20 cellular contexts compared by ENCODE assay signal in genomic region chr2:202382684-202383083, GRCh38. TPM values are rescaled to one million over a fixed set of nuclear protein-coding genes. Genes with fewer than 3 reads are reported as not detected.
A peak's percentile ranks its signal among the peaks of the same experiment; 100 is the strongest.
DNase-seq lines count a peak whose midpoint lies in the region; ATAC-seq, FAIRE-seq and TF ChIP-seq lines count a peak whose summit lies in the region.
"Had no signal": no experiment of that assay in that cellular context is flagged by ENCODE, and none has a peak within 500 bp of the region (broad histone marks: within the 10 kb centered on the region; RNA-seq: fewer than 3 reads in every experiment).

No MANE protein-coding gene starts in this region.

- H3K18ac ChIP-seq in trophoblast cell (ENCODE audit: low read length), result no peak overlapping the region

- TF ChIP-seq CTCF in HEK293 (tag by site-specific recombination; IDR thresholded peaks at IDR 0.05), result no peak
- no peak for TF ChIP-seq CTCF in Loucy (conservative IDR thresholded peaks at IDR 0.05; ENCODE audit: low read length)
- TF ChIP-seq CTCF in endothelial cell of umbilical vein (IDR thresholded peaks at IDR 0.05; ENCODE audit: extremely low read depth in 1 of 2, insufficient read depth in 1 of 2, low read depth in 1 of 2, low read length in 2 of 2), result no peak

- H3K36me3 ChIP-seq in HEK293 (ENCODE audit: control insufficient read depth in 2 of 2, insufficient read depth in 1 of 2, low read length in 2 of 2) (no peaks in the 10 kb centered on the region; a peak in 1 of 3 replicates), Loucy (ENCODE audit: insufficient read depth, low read length) (no peaks in the 10 kb centered on the region), endothelial cell of umbilical vein (ENCODE audit: control insufficient read depth in 2 of 2, extremely low read depth in 1 of 2, insufficient read depth in 2 of 2, low read length in 2 of 2) (no peaks in the 10 kb centered on the region), trophoblast cell (ENCODE audit: control insufficient read depth in 1 of 2, insufficient read depth in 2 of 2, low read length in 2 of 2) (peaks cover 5 to 7% of the 10 kb centered on the region in 2 experiments)
- H3K36me3 ChIP-seq: BE2C had no signal

- POLR2A ChIA-PET in HEK293 (lab: Yijun Ruan, JAX), result no interaction called here
- POLR2A ChIA-PET in endothelial cell of umbilical vein (lab: Charles Lee), result no interaction called here

- H3K9me2 ChIP-seq in Loucy (replicated peaks; ENCODE audit: low read depth, low read length), result no peaks in the 10 kb centered on the region

- peaks cover 21% of the 10 kb centered on the region for H3F3A ChIP-seq in Loucy (ENCODE audit: low read depth)

- no peak for ATAC-seq in HG03342 (IDR thresholded peaks at IDR 0.05; ENCODE audit: unreplicated experiment)
- no peak for ATAC-seq in GM18520 (IDR thresholded peaks at IDR 0.05; ENCODE audit: unreplicated experiment)
- no peak for ATAC-seq in activated naive CD4-positive, alpha-beta T cell treated with anti-CD3 and anti-CD28 coated beads, Interleukin-2, amount 50 U/mL, for 72 hours

- no peaks in the 10 kb centered on the region for H3K79me1 ChIP-seq in trophoblast cell (ENCODE audit: low read length)

- no peak overlapping the region for H2BK5ac ChIP-seq in trophoblast cell (ENCODE audit: low read depth, low read length, poor library complexity)

- H3K27me3 ChIP-seq in Loucy (ENCODE audit: insufficient read depth, low read length, poor library complexity, severe bottlenecking) (no peaks in the 10 kb centered on the region), endothelial cell of umbilical vein (ENCODE audit: control insufficient read depth in 2 of 2, insufficient read depth in 2 of 2, low read length in 2 of 2) (no peaks in the 10 kb centered on the region), trophoblast cell (ENCODE audit: insufficient read depth, low read length) (no peaks in the 10 kb centered on the region)
- H3K27me3 ChIP-seq: BE2C had no signal

- H3K9me3 ChIP-seq in HEK293 (ENCODE audit: control insufficient read depth, insufficient read depth, low read depth, low read length) (no peaks in the 10 kb centered on the region), Loucy (ENCODE audit: insufficient read depth, low read depth, low read length) (no peaks in the 10 kb centered on the region), endothelial cell of umbilical vein (replicated peaks; ENCODE audit: control insufficient read depth, insufficient read depth, low read length) (no peaks in the 10 kb centered on the region), trophoblast cell (ENCODE audit: insufficient read depth, low read depth, low read length) (no peaks in the 10 kb centered on the region)
- H3K9me3 ChIP-seq: BE2C, Caco-2 had no signal

- H3K4me3 ChIP-seq in HEK293 (ENCODE audit: low read depth, low read length) (no peak overlapping the region), Loucy (ENCODE audit: low read length, poor library complexity, severe bottlenecking) (peak overlapping the region; percentile 56), endothelial cell of umbilical vein (replicated peaks in 1 of 3; ENCODE audit: insufficient read depth in 1 of 3, low read depth in 1 of 3, low read length in 3 of 3) (no peak overlapping the region), trophoblast cell (ENCODE audit: low read depth, low read length) (no peak overlapping the region)

- H4K20me1 ChIP-seq in Loucy (ENCODE audit: insufficient read depth, low read length, poor library complexity, severe bottlenecking), result peaks cover 34% of the 10 kb centered on the region
- H4K20me1 ChIP-seq in endothelial cell of umbilical vein (replicated peaks; ENCODE audit: control insufficient read depth, extremely low read depth, insufficient read depth, low read length), result peaks cover 30% of the 10 kb centered on the region

- no peak overlapping the region for H4K8ac ChIP-seq in trophoblast cell (ENCODE audit: low read depth, low read length)

- H3K4ac ChIP-seq in trophoblast cell (ENCODE audit: low read depth, low read length), result peak overlapping the region; percentile 91

- dilution Hi-C loops in endothelial cell of umbilical vein (cut with MboI; ENCODE audit: extremely low pct_ligation_motif_present, low sequenced_read_pairs), result no loop called here

- no peak for TF ChIP-seq POLR2A in endothelial cell of umbilical vein (IDR thresholded peaks at IDR 0.05; ENCODE audit: low read depth, low read length)

- H3K36me3 Mint-ChIP-seq in activated naive CD4-positive, alpha-beta T cell treated with anti-CD3 and anti-CD28 coated beads, Interleukin-2, amount 50 U/mL, for 72 hours, result no peaks in the 10 kb centered on the region
- H3K36me3 Mint-ChIP-seq: IgD-negative memory B cell had no signal

- H4K91ac ChIP-seq in trophoblast cell (ENCODE audit: low read depth, low read length), result no peak overlapping the region

- no peak overlapping the region for H3K27ac Mint-ChIP-seq in activated naive CD4-positive, alpha-beta T cell treated with anti-CD3 and anti-CD28 coated beads, Interleukin-2, amount 50 U/mL, for 72 hours
- H3K27ac Mint-ChIP-seq: H9, IgD-negative memory B cell had no signal

- intact Hi-C loops in endothelial cell of umbilical vein (cut with micrococcal nuclease), result no loop called here

- CTCF ChIA-PET in HEK293 (lab: Yijun Ruan, JAX), result interaction anchor here (0.7 kb wide), 1 partner anchor 17 kb away, joined by 4 read pairs; no protein-coding TSS in a partner anchor
- CTCF ChIA-PET in endothelial cell of umbilical vein (lab: Charles Lee), result no interaction called here

- H2BK12ac ChIP-seq in trophoblast cell (ENCODE audit: low read length), result no peak overlapping the region

- H3K9ac ChIP-seq in Loucy (ENCODE audit: low read depth, low read length, poor library complexity, severe bottlenecking) (no peak overlapping the region), endothelial cell of umbilical vein (replicated peaks; ENCODE audit: extremely low read depth, insufficient read depth, low read length) (no peak overlapping the region), trophoblast cell (ENCODE audit: low read length) (no peak overlapping the region)

- DNase-seq in endothelial cell of umbilical vein (ENCODE audit: low read depth, low spot score) (no peak), trophoblast cell (no peak)
- no peak for DNase-seq in activated naive CD4-positive, alpha-beta T cell treated with anti-CD3 and anti-CD28 coated beads, Interleukin-2, amount 50 U/mL, for 72 hours (ENCODE audit: low spot score in 2 of 2)
- DNase-seq: ACHN; BE2C; C1 segment of cervical spinal cord; Caco-2; CD4-positive, CD25-positive, alpha-beta regulatory T cell; GDM1; H9; KG1 had no signal

- H3K9me1 ChIP-seq in endothelial cell of umbilical vein (replicated peaks; ENCODE audit: control insufficient read depth, extremely low read depth, insufficient read depth, low read length), result no peaks in the 10 kb centered on the region

- H3K23ac ChIP-seq in trophoblast cell (ENCODE audit: low read length), result no peak overlapping the region

- peak overlapping the region; percentile 51 for H3K4me2 ChIP-seq in Loucy (ENCODE audit: low read depth, low read length, poor library complexity, severe bottlenecking)
- H3K4me2 ChIP-seq in endothelial cell of umbilical vein (ENCODE audit: insufficient read depth, low read length), result peak overlapping the region; percentile 39
- H3K4me2 ChIP-seq in trophoblast cell (ENCODE audit: low read length), result no peak overlapping the region

- H3K14ac ChIP-seq in trophoblast cell (ENCODE audit: low read length), result no peak overlapping the region

- H2AFZ ChIP-seq in Loucy (ENCODE audit: low read length) (no peak overlapping the region), endothelial cell of umbilical vein (ENCODE audit: low read depth, low read length) (no peak overlapping the region), trophoblast cell (ENCODE audit: insufficient read depth, low read length, poor library complexity) (no peak overlapping the region)

- no peak overlapping the region for H3K27ac ChIP-seq in HEK293 (ENCODE audit: extremely low read depth, low read depth, low read length)
- H3K27ac ChIP-seq in endothelial cell of umbilical vein (ENCODE audit: insufficient read depth, low read depth, low read length), result no peak overlapping the region
- no peak overlapping the region for H3K27ac ChIP-seq in trophoblast cell (ENCODE audit: low read depth, low read length)

- H4K12ac ChIP-seq in trophoblast cell (ENCODE audit: low read depth, low read length), result no peak overlapping the region

- H3K4me1 ChIP-seq in HEK293 (ENCODE audit: control insufficient read depth, insufficient read depth, low read length) (peaks cover 13% of the 10 kb centered on the region; the same call in 1 of the 2 replicates), Loucy (ENCODE audit: insufficient read depth, low read length, poor library complexity, severe bottlenecking) (peaks cover 61% of the 10 kb centered on the region), endothelial cell of umbilical vein (ENCODE audit: control insufficient read depth, extremely low read depth, insufficient read depth, low read length) (peaks cover 35% of the 10 kb centered on the region), trophoblast cell (ENCODE audit: control insufficient read depth in 1 of 2, insufficient read depth in 2 of 2, low read length in 2 of 2) (peaks cover 7% of the 10 kb centered on the region in 2 experiments)
- H3K4me1 ChIP-seq: BE2C had no signal

- WGBS in trophoblast cell (ENCODE audit: extremely low coverage, insufficient coverage, insufficient read length), result no CpG with 5 or more reads among the region's 2 CpGs

- no peak overlapping the region for H2AK5ac ChIP-seq in trophoblast cell (ENCODE audit: low read length)

- BruUV-seq in endothelial cell of umbilical vein (replicated peaks; lab: Mats Ljungman, UMichigan), result no TSS peak

- no peaks in the 10 kb centered on the region for H3K9me3 Mint-ChIP-seq in activated naive CD4-positive, alpha-beta T cell treated with anti-CD3 and anti-CD28 coated beads, Interleukin-2, amount 50 U/mL, for 72 hours
- H3K9me3 Mint-ChIP-seq: CD4-positive, CD25-positive, alpha-beta regulatory T cell; H9; IgD-negative memory B cell had no signal

- H3K79me2 ChIP-seq in Loucy (ENCODE audit: insufficient read depth, low read length) (peaks cover 82% of the 10 kb centered on the region), endothelial cell of umbilical vein (ENCODE audit: control insufficient read depth, insufficient read depth, low read length) (peaks cover 100% of the 10 kb centered on the region), trophoblast cell (ENCODE audit: control insufficient read depth, insufficient read depth, low read length, poor library complexity) (peaks cover 20% of the 10 kb centered on the region)

- no peak overlapping the region for H2BK120ac ChIP-seq in trophoblast cell (ENCODE audit: insufficient read depth, low read length, poor library complexity)

- no peak for FAIRE-seq in endothelial cell of umbilical vein (lab: Jason Lieb, UNC)
- FAIRE-seq: D721Med, GM19239, H1, HTR-8/SVneo had no signal

RNA-seq across cellular contexts. Expression of gene BMPR2, which starts 6.6 kb away (rescaled TPM):
- total RNA-seq in endothelial cell of umbilical vein, result 113 and 115 TPM in 2 replicates
- 31.2 and 35.8 TPM in 2 replicates for polyA plus RNA-seq in endothelial cell of umbilical vein
- polyA plus RNA-seq in endothelial cell of umbilical vein (2011; cell fraction: cytosol; rRNA removed), result 43.2 and 46.3 TPM in 2 replicates
- polyA plus RNA-seq in endothelial cell of umbilical vein (2011; cell fraction: nucleus; rRNA removed), result 39.1 and 50.3 TPM in 2 replicates
- 63.0 and 74.6 TPM in 2 replicates for polyA plus RNA-seq in endothelial cell of umbilical vein (2012)
- 239 and 247 TPM in 2 replicates for polyA minus RNA-seq in endothelial cell of umbilical vein
- polyA minus RNA-seq in endothelial cell of umbilical vein (2011; cell fraction: cytosol; rRNA and poly(A)+ RNA removed), result 11.8 TPM
- polyA minus RNA-seq in endothelial cell of umbilical vein (2011; cell fraction: nucleus; rRNA and poly(A)+ RNA removed), result 104 and 181 TPM in 2 replicates
- polyA plus RNA-seq in trophoblast cell (2013), result 49.8 and 50.0 TPM in 2 replicates
- 1 to 10 TPM; 5.1 to 8.0 TPM for total RNA-seq in activated naive CD4-positive, alpha-beta T cell treated with anti-CD3 and anti-CD28 coated beads, Interleukin-2, amount 50 U/mL, for 72 hours

Comparison
In these comparisons a context has a peak if more than half of its experiments do, and no peak if none do; other contexts are left out.
1. RNA of gene BMPR2, which starts 6.6 kb away (total RNA-seq): 113 to 115 TPM in endothelial cell of umbilical vein; 5.1 to 8.0 TPM in activated naive CD4-positive, alpha-beta T cell treated with anti-CD3 and anti-CD28 coated beads, Interleukin-2, amount 50 U/mL, for 72 hours; every median in the first group is over 10 times any median in the second.